ENCODE assay signal across 17 cellular contexts in the genomic region with DNA sequence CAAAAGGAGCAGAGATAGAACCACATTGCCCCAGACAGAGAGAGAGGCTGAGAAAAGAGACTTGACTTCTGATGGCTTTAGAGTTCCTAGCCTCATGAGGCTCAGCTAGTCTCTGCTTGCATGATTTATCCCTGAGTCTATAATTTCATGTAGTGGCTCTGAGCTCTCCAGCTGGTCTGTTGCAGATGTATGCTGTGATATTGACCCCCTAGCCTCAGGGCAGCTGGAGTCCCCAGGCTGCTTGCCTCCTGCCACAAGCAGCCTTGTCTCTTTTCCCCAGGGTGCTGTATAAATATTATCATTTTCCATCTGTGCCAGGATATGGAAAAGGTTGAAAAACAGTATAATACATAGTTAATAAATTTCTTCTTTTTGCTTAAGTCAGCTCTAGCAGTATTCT.
DNase-seq lines count a peak whose midpoint lies in the region; ATAC-seq, FAIRE-seq and TF ChIP-seq lines count a peak whose summit lies in the region.
"Had no signal": no experiment of that assay in that cellular context is flagged by ENCODE, and none has a peak within 500 bp of the region (broad histone marks: within the 10 kb centered on the region; RNA-seq: fewer than 3 reads in every experiment).

No MANE protein-coding gene starts in this region.

- H3K79me2 ChIP-seq in PC-9 (ENCODE audit: low read depth) = no peaks in the 10 kb centered on the region

- H3K36me3 ChIP-seq in PC-9 (ENCODE audit: low read depth) = no peaks in the 10 kb centered on the region
- H3K36me3 ChIP-seq in CD8-positive, alpha-beta T cell (ENCODE audit: insufficient read depth, low read length) = no peaks in the 10 kb centered on the region
- H3K36me3 ChIP-seq: BE2C, MG63 had no signal

- 0 out of 2 replicates have a peak overlapping the region, but pooled peaks have one; percentile 6 for H2AFZ ChIP-seq in PC-9
- H2AFZ ChIP-seq: GM23338 had no signal

- H3K27me3 Mint-ChIP-seq in activated CD8-positive, alpha-beta T cell treated with anti-CD3 and anti-CD28 coated beads, Interleukin-2, amount 10 ng/mL, durations not matched to agents 7 days and 5 days (ENCODE audit: low read depth) = no peaks in the 10 kb centered on the region
- H3K27me3 Mint-ChIP-seq in CD8-positive, alpha-beta T cell (ENCODE audit: low read depth) = no peaks in the 10 kb centered on the region
- H3K27me3 Mint-ChIP-seq: CD4-positive, alpha-beta memory T cell; T-cell had no signal

- ATAC-seq in activated CD8-positive, alpha-beta T cell treated with anti-CD3 and anti-CD28 coated beads, Interleukin-2, amount 10 ng/mL, durations not matched to agents 7 days and 5 days = no peak
- ATAC-seq in CD8-positive, alpha-beta T cell = no peak
- ATAC-seq: GM23338, T-cell had no signal

- H3K9me2 ChIP-seq in PC-9 (ENCODE audit: insufficient read depth) = no peaks in the 10 kb centered on the region

- no peak for FAIRE-seq in frontal cortex (lab: Jason Lieb, UNC)

- H3K4me1 Mint-ChIP-seq in activated CD8-positive, alpha-beta T cell treated with anti-CD3 and anti-CD28 coated beads, Interleukin-2, amount 10 ng/mL, durations not matched to agents 7 days and 5 days (ENCODE audit: low read depth) = no peaks in the 10 kb centered on the region
- H3K4me1 Mint-ChIP-seq in CD8-positive, alpha-beta T cell (ENCODE audit: low read depth) = no peaks in the 10 kb centered on the region
- H3K4me1 Mint-ChIP-seq: CD4-positive, alpha-beta memory T cell; GM23338; T-cell had no signal

- H3K9me3 ChIP-seq in PC-9 (ENCODE audit: insufficient read depth, low read depth) = no peaks in the 10 kb centered on the region
- H3K9me3 ChIP-seq in CD8-positive, alpha-beta T cell (ENCODE audit: low read length) = no peaks in the 10 kb centered on the region
- H3K9me3 ChIP-seq: BE2C, MG63 had no signal

- H3K27ac Mint-ChIP-seq in activated CD8-positive, alpha-beta T cell treated with anti-CD3 and anti-CD28 coated beads, Interleukin-2, amount 10 ng/mL, durations not matched to agents 7 days and 5 days = no peak overlapping the region
- no peak overlapping the region for H3K27ac Mint-ChIP-seq in CD8-positive, alpha-beta T cell
- H3K27ac Mint-ChIP-seq: CD4-positive, alpha-beta memory T cell; GM23338; T-cell had no signal

- BruUV-seq in PC-9 (replicated peaks; lab: Mats Ljungman, UMichigan) = no TSS peak

- H3K27me3 ChIP-seq in PC-9 (ENCODE audit: insufficient read depth, low read depth) = no peaks in the 10 kb centered on the region
- no peaks in the 10 kb centered on the region for H3K27me3 ChIP-seq in CD8-positive, alpha-beta T cell (ENCODE audit: insufficient read depth, low read length)
- H3K27me3 ChIP-seq: BE2C, MG63 had no signal

- no peak overlapping the region for H3K4me2 ChIP-seq in PC-9
- H3K4me2 ChIP-seq: GM23338, KMS-11 had no signal

- no peaks in the 10 kb centered on the region for H3K36me3 Mint-ChIP-seq in activated CD8-positive, alpha-beta T cell treated with anti-CD3 and anti-CD28 coated beads, Interleukin-2, amount 10 ng/mL, durations not matched to agents 7 days and 5 days (ENCODE audit: low read depth)
- H3K36me3 Mint-ChIP-seq in CD8-positive, alpha-beta T cell = no peaks in the 10 kb centered on the region
- H3K36me3 Mint-ChIP-seq: CD4-positive, alpha-beta memory T cell; T-cell had no signal

- no peak overlapping the region for H3K4me3 Mint-ChIP-seq in activated CD8-positive, alpha-beta T cell treated with anti-CD3 and anti-CD28 coated beads, Interleukin-2, amount 10 ng/mL, durations not matched to agents 7 days and 5 days
- H3K4me3 Mint-ChIP-seq in CD8-positive, alpha-beta T cell = no peak overlapping the region
- H3K4me3 Mint-ChIP-seq: CD4-positive, alpha-beta memory T cell; GM23338; T-cell had no signal

- POLR2A ChIA-PET in PC-9 (lab: Charles Lee; ENCODE audit: unreplicated experiment) = interaction anchor here (0.6 kb wide), 1 partner anchor 48 kb away, joined by 3 read pairs; no protein-coding TSS in a partner anchor
- POLR2A ChIA-PET in activated CD8-positive, alpha-beta T cell treated with anti-CD3 and anti-CD28 coated beads, Interleukin-2, amount 10 ng/mL, durations not matched to agents 7 days and 5 days (lab: Charles Lee) = no interaction called here
- POLR2A ChIA-PET in CD8-positive, alpha-beta T cell (lab: Charles Lee) = no interaction called here

- no peaks in the 10 kb centered on the region for H3K9me3 Mint-ChIP-seq in activated CD8-positive, alpha-beta T cell treated with anti-CD3 and anti-CD28 coated beads, Interleukin-2, amount 10 ng/mL, durations not matched to agents 7 days and 5 days (ENCODE audit: insufficient read depth)
- no peaks in the 10 kb centered on the region for H3K9me3 Mint-ChIP-seq in CD8-positive, alpha-beta T cell
- H3K9me3 Mint-ChIP-seq: CD4-positive, alpha-beta memory T cell; GM23338; T-cell had no signal

- H3K27ac ChIP-seq in PC-9 = no peak overlapping the region
- H3K27ac ChIP-seq in CD8-positive, alpha-beta T cell (ENCODE audit: low read depth, low read length) = no peak overlapping the region
- H3K27ac ChIP-seq: KMS-11 had no signal

- no peaks in the 10 kb centered on the region for H4K20me1 ChIP-seq in PC-9 (ENCODE audit: insufficient read depth)

- no peaks in the 10 kb centered on the region for H3K4me1 ChIP-seq in PC-9 (replicated peaks; ENCODE audit: insufficient read depth)
- no peaks in the 10 kb centered on the region for H3K4me1 ChIP-seq in CD8-positive, alpha-beta T cell (ENCODE audit: insufficient read depth, low read length)
- H3K4me1 ChIP-seq: BE2C had no signal

- no peak for TF ChIP-seq CTCF in PC-9 (conservative IDR thresholded peaks at IDR 0.05)
- no peak for TF ChIP-seq CTCF in CD8-positive, alpha-beta T cell (IDR thresholded peaks at IDR 0.05)

- intact Hi-C loops in PC-9 (cut with micrococcal nuclease; ENCODE audit: unreplicated experiment) = no loop called here
- intact Hi-C loops in CD8-positive, alpha-beta T cell (cut with DNase I, micrococcal nuclease) = no loop called here

- CTCF ChIA-PET in PC-9 (lab: Charles Lee) = no interaction called here
- CTCF ChIA-PET in activated CD8-positive, alpha-beta T cell treated with anti-CD3 and anti-CD28 coated beads, Interleukin-2, amount 10 ng/mL, durations not matched to agents 7 days and 5 days (lab: Charles Lee) = no interaction called here
- CTCF ChIA-PET in CD8-positive, alpha-beta T cell (lab: Charles Lee) = no interaction called here

- H3F3A ChIP-seq in PC-9 (ENCODE audit: insufficient read depth, low read depth) = no peaks in the 10 kb centered on the region; the same call in 1 of the 2 replicates

- H3K4me3 ChIP-seq in PC-9 = no peak overlapping the region
- no peak overlapping the region for H3K4me3 ChIP-seq in CD8-positive, alpha-beta T cell (ENCODE audit: low read depth, low read length)
- H3K4me3 ChIP-seq: GM23338, MG63 had no signal

- DNase-seq in DMS 273 treated with DMSO at 0.1 percent for 48 hours (lab: John Stamatoyannopoulos, UW) (peak; percentile 68), NCI-H1417 treated with DMSO at 0.1 percent for 48 hours (lab: John Stamatoyannopoulos, UW) (peak; percentile 31), PC-9 (no peak), myocyte (ENCODE audit: low read depth) (peak; percentile 37), frontal cortex (ENCODE audit: low spot score in 2 of 2) (no peak)
- DNase-seq in activated CD8-positive, alpha-beta T cell treated with anti-CD3 and anti-CD28 coated beads, Interleukin-2, amount 10 ng/mL, durations not matched to agents 7 days and 5 days = no peak
- no peak for DNase-seq in CD8-positive, alpha-beta T cell
- DNase-seq: BE2C; CD4-positive, alpha-beta memory T cell; MG63; NCI-H1105 treated with DMSO at 0.1 percent for 48 hours; NCI-H2107; NCI-H446 treated with DMSO at 0.1 percent for 48 hours; RPMI8226; T-cell had no signal

Comparison
In these comparisons a context has a peak if more than half of its experiments do, and no peak if none do; other contexts are left out.
1. DNase-seq: peak in DMS 273 treated with DMSO at 0.1 percent for 48 hours (single experiment), NCI-H1417 treated with DMSO at 0.1 percent for 48 hours (single experiment) and myocyte (single experiment); none in PC-9 (0 of 2), frontal cortex (0 of 2), activated CD8-positive, alpha-beta T cell treated with anti-CD3 and anti-CD28 coated beads, Interleukin-2, amount 10 ng/mL, durations not matched to agents 7 days and 5 days (single experiment) and CD8-positive, alpha-beta T cell (0 of 7).